ENCODE assay signal across 21 cellular contexts in the genomic region with DNA sequence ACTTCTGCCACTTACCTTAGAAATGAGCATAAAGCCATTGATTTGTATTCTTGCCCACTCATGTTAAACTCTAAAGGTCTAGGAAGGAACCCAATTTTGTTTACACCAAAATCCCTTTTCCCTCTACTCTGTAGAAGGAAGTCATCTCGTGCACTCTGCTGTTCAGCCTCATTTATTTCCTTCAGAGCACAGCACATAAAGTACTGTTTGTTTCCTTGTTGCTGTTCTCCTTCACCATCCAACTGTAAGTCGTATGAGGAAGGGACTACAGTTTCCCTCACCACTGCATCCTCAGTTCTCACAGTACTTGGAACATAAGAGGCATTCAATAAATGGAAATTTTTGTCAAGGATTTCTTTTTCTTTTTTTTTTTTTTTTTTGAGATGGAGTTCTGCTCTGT. TPM values are rescaled to one million over a fixed set of nuclear protein-coding genes. Genes with fewer than 3 reads are reported as not detected.
DNase-seq lines count a peak whose midpoint lies in the region; ATAC-seq lines count a peak whose summit lies in the region.
"Had no signal": no experiment of that assay in that cellular context is flagged by ENCODE, and none has a peak within 500 bp of the region (broad histone marks: within the 10 kb centered on the region; RNA-seq: fewer than 3 reads in every experiment).

No MANE protein-coding gene starts in this region.

- in situ Hi-C loops in SK-MEL-5 (cut with HindIII; ENCODE audit: low pct_unique_long_range_greater_than_20kb, low sequenced_read_pairs) = no loop called here

- peak; percentile 0 for DNase-seq in DMS153 (lab: John Stamatoyannopoulos, UW)
- DNase-seq in DMS153 treated with DMSO at 0.1 percent for 48 hours (lab: John Stamatoyannopoulos, UW; ENCODE audit: unreplicated experiment) = no peak
- DNase-seq in SK-MEL-5 (ENCODE audit: low read depth, low spot score) = peak; percentile 47
- no peak for DNase-seq in left lobe of liver (ENCODE audit: low spot score)
- no peak for DNase-seq in sciatic nerve (ENCODE audit: low spot score)
- DNase-seq in SKM-1 (lab: John Stamatoyannopoulos, UW; ENCODE audit: unreplicated experiment) = no peak
- no peak for DNase-seq in activated CD4-positive, alpha-beta T cell treated with anti-CD3 and anti-CD28 coated beads for 4 hours
- DNase-seq: ACHN; Caco-2; CD4-positive, alpha-beta memory T cell; DMS 273 treated with DMSO at 0.1 percent for 48 hours; NCI-H1092 treated with DMSO at 0.1 percent for 48 hours; NCI-H1436 treated with DMSO at 0.1 percent for 48 hours; NCI-H2029 treated with DMSO at 0.1 percent for 48 hours; NCI-H226; NCI-H524; NCI-H82; Peyer's patch had no signal

- intact Hi-C loops in sciatic nerve (cut with DNase I) = no loop called here

- ATAC-seq in left lobe of liver (peak; percentile 22), sciatic nerve (peak; percentile 67)
- no peak for ATAC-seq in activated CD4-positive, CD25-positive, alpha-beta regulatory T cell treated with anti-CD3 and anti-CD28 coated beads, Interleukin-2, amount 50 U/mL, for 24 hours

RNA-seq across cellular contexts. Expression of gene CDADC1, which starts 24.6 kb away (rescaled TPM):
- total RNA-seq in SK-MEL-5 (2014; rRNA removed; shearing (Covaris generic)) = 4.9 and 7.6 TPM in 2 replicates
- 2.5 and 5.9 TPM in 2 replicates for polyA plus RNA-seq in SK-MEL-5 (2015; cell fraction: cytosol; rRNA removed)
- polyA plus RNA-seq in SK-MEL-5 (2015; cell fraction: nucleus; rRNA removed) = 5.6 and 6.2 TPM in 2 replicates
- total RNA-seq in left lobe of liver (8.3 TPM), sciatic nerve (17.7 TPM)

RNA-seq across cellular contexts. Expression of gene MLNR, which starts 52.2 kb away (rescaled TPM):
- total RNA-seq in SK-MEL-5 (2014; rRNA removed; shearing (Covaris generic)) = 0.24 TPM in 1 of 2 replicates, not detected in the other
- 0.08 and 0.52 TPM in 2 replicates for polyA plus RNA-seq in SK-MEL-5 (2015; cell fraction: cytosol; rRNA removed)
- polyA plus RNA-seq in SK-MEL-5 (2015; cell fraction: nucleus; rRNA removed) = not detected in 2 replicates
- not detected for total RNA-seq in left lobe of liver
- total RNA-seq in sciatic nerve = not detected
- total RNA-seq: Caco-2; CD4-positive, alpha-beta memory T cell; H4; OCI-LY7; Peyer's patch had no signal
- polyA plus RNA-seq: CD4-positive, alpha-beta memory T cell had no signal

Comparison
In these comparisons a context has a peak if more than half of its experiments do, and no peak if none do; other contexts are left out.
1. DNase-seq: peak in DMS153 (single experiment) and SK-MEL-5 (single experiment); none in DMS153 treated with DMSO at 0.1 percent for 48 hours (single experiment), left lobe of liver (single experiment), sciatic nerve (single experiment), SKM-1 (single experiment) and activated CD4-positive, alpha-beta T cell treated with anti-CD3 and anti-CD28 coated beads for 4 hours (0 of 2).
2. ATAC-seq: peak in left lobe of liver (single experiment) and sciatic nerve (single experiment); none in activated CD4-positive, CD25-positive, alpha-beta regulatory T cell treated with anti-CD3 and anti-CD28 coated beads, Interleukin-2, amount 50 U/mL, for 24 hours (0 of 2).